Comparison of ENCODE assay signal across 22 cellular contexts in genomic region chr19:38162632-38163031, GRCh38.
"Had no signal": no experiment of that assay in that cellular context is flagged by ENCODE, and none has a peak within 500 bp of the region (broad histone marks: within the 10 kb centered on the region; RNA-seq: fewer than 3 reads in every experiment).

No MANE protein-coding gene starts in this region.

- H3K4me3 ChIP-seq: breast epithelium, esophagus squamous epithelium, heart right ventricle, left ventricle myocardium inferior, ovary, psoas muscle, spleen, tibial nerve had no signal

- H3K4me1 ChIP-seq: breast epithelium, esophagus squamous epithelium, heart right ventricle, left ventricle myocardium inferior, psoas muscle, spleen, tibial nerve had no signal

- H3K27me3 ChIP-seq: breast epithelium, esophagus squamous epithelium, heart right ventricle, ovary, spleen, tibial nerve had no signal

- H3K27ac ChIP-seq: breast epithelium, esophagus squamous epithelium, heart right ventricle, left ventricle myocardium inferior, ovary, psoas muscle, spleen, tibial nerve had no signal

- FAIRE-seq: colon had no signal

- ATAC-seq: heart right ventricle; naive thymus-derived CD4-positive, alpha-beta T cell; psoas muscle; T-helper 17 cell had no signal

- DNase-seq: activated B cell treated with CpG ODN at 0.5 μM for 24 hours; activated CD4-positive, alpha-beta T cell treated with anti-CD3 and anti-CD28 coated beads, Interleukin-2, amount 50 U/mL, for 1 hour; activated CD8-positive, alpha-beta T cell treated with anti-CD3 and anti-CD28 coated beads for 36 hours; activated T-cell treated with anti-CD3 and anti-CD28 coated beads, Interleukin-2, amount 50 U/mL, for 48 hours; dermis blood vessel endothelial cell; effector CD4-positive, alpha-beta T cell; esophagus squamous epithelium; foreskin melanocyte; heart right ventricle; left ventricle myocardium inferior; midbrain; naive thymus-derived CD4-positive, alpha-beta T cell; ovary; psoas muscle; spleen; stimulated activated CD4-positive, alpha-beta T cell treated with anti-CD3 and anti-CD28 coated beads, Interleukin-2, amount 100 ng/mL, for 48 hours; stimulated activated naive CD4-positive, alpha-beta T cell treated with Interleukin-2 at 50 U/mL for 16 hours; T-helper 17 cell; T1000 had no signal
